ENCODE assay signal across 1 cellular context in the genomic region with DNA sequence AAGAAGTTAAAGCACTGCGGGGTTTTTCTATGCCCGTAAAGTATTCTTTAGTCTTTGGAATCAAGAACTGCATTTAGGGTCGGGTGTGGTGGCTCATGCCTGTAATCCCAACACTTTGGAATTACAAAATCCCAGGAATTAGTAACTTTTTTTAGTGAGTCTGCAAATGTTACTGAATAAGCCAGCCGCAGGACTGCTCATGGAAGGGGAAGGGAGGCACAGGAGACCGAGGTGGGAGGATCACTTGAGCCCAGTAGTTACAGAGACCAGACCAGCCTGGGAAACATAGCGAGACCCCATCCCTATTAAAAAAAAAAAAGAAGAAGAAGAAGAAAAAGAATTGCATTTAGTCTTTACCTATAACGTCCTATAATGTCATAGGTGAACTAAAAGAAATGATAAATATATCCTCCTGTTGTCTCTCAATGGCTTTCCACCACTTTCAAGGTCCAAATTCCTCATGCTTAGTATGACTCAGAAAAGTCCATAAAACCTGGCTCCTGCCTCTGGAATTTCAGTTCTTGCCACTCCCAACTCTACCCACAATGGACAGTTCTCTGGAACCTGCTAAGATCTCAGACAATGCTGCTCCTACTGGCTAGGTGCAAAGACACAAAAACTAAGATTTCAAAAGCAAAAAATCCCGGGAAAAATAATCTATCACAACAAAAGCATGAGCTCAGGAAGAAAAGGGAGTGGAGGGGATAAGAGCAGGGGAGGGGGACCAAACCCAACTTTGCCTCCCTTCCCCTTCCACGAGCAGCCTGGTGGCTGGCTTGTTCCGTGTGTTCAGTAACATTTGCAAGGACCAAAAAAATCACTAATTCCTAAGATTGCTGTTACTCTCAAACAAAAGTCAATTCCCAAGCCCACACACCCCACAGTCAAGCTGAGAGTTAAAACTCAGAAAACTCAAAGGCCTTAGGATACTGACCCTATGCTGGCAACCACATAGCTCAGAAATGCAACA.
TF ChIP-seq lines count a peak whose summit lies in the region.

No MANE protein-coding gene starts in this region.

TF ChIP-seq in HepG2, 621 proteins besides CTCF, POLR2A, EP300 and RAD21 (continued from another document and continues in another):
- TF ChIP-seq, protein P1, sequence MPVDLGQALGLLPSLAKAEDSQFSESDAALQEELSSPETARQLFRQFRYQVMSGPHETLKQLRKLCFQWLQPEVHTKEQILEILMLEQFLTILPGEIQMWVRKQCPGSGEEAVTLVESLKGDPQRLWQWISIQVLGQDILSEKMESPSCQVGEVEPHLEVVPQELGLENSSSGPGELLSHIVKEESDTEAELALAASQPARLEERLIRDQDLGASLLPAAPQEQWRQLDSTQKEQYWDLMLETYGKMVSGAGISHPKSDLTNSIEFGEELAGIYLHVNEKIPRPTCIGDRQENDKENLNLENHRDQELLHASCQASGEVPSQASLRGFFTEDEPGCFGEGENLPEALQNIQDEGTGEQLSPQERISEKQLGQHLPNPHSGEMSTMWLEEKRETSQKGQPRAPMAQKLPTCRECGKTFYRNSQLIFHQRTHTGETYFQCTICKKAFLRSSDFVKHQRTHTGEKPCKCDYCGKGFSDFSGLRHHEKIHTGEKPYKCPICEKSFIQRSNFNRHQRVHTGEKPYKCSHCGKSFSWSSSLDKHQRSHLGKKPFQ (CRISPR knock-in tag; IDR thresholded peaks at IDR 0.05; ENCODE audit: insufficient replicate concordance): peak; percentile 27
- TF ChIP-seq, protein P2, sequence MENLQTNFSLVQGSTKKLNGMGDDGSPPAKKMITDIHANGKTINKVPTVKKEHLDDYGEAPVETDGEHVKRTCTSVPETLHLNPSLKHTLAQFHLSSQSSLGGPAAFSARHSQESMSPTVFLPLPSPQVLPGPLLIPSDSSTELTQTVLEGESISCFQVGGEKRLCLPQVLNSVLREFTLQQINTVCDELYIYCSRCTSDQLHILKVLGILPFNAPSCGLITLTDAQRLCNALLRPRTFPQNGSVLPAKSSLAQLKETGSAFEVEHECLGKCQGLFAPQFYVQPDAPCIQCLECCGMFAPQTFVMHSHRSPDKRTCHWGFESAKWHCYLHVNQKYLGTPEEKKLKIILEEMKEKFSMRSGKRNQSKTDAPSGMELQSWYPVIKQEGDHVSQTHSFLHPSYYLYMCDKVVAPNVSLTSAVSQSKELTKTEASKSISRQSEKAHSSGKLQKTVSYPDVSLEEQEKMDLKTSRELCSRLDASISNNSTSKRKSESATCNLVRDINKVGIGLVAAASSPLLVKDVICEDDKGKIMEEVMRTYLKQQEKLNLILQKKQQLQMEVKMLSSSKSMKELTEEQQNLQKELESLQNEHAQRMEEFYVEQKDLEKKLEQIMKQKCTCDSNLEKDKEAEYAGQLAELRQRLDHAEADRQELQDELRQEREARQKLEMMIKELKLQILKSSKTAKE (CRISPR knock-in tag; IDR thresholded peaks at IDR 0.05; ENCODE audit: borderline replicate concordance): no peak
- TF ChIP-seq MED8 (CRISPR knock-in tag; IDR thresholded peaks at IDR 0.05; ENCODE audit: insufficient replicate concordance): no peak
- TF ChIP-seq, protein P3, sequence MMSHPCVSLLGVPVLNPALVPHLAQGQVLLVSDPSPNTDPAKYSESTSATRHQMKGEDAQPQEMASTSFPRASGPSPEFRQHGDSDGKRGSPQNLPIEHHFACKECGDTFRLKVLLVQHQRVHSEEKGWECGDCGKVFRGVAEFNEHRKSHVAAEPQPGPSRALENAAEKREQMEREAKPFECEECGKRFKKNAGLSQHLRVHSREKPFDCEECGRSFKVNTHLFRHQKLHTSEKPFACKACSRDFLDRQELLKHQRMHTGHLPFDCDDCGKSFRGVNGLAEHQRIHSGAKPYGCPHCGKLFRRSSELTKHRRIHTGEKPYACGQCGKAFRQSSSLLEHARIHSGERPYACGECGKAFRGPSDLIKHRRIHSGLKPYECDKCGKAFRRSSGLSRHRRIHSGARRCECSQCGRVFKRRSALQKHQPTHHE (CRISPR knock-in tag; IDR thresholded peaks at IDR 0.05; ENCODE audit: borderline replicate concordance): no peak
- TF ChIP-seq, protein P4, sequence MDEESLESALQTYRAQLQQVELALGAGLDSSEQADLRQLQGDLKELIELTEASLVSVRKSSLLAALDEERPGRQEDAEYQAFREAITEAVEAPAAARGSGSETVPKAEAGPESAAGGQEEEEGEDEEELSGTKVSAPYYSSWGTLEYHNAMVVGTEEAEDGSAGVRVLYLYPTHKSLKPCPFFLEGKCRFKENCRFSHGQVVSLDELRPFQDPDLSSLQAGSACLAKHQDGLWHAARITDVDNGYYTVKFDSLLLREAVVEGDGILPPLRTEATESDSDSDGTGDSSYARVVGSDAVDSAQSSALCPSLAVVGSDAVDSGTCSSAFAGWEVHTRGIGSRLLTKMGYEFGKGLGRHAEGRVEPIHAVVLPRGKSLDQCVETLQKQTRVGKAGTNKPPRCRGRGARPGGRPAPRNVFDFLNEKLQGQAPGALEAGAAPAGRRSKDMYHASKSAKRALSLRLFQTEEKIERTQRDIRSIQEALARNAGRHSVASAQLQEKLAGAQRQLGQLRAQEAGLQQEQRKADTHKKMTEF (CRISPR knock-in tag; IDR thresholded peaks at IDR 0.05): peak; percentile 55
- TF ChIP-seq, protein P5, sequence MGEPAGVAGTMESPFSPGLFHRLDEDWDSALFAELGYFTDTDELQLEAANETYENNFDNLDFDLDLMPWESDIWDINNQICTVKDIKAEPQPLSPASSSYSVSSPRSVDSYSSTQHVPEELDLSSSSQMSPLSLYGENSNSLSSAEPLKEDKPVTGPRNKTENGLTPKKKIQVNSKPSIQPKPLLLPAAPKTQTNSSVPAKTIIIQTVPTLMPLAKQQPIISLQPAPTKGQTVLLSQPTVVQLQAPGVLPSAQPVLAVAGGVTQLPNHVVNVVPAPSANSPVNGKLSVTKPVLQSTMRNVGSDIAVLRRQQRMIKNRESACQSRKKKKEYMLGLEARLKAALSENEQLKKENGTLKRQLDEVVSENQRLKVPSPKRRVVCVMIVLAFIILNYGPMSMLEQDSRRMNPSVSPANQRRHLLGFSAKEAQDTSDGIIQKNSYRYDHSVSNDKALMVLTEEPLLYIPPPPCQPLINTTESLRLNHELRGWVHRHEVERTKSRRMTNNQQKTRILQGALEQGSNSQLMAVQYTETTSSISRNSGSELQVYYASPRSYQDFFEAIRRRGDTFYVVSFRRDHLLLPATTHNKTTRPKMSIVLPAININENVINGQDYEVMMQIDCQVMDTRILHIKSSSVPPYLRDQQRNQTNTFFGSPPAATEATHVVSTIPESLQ (CRISPR knock-in tag; conservative IDR thresholded peaks at IDR 0.05): no peak
- TF ChIP-seq, protein P6, sequence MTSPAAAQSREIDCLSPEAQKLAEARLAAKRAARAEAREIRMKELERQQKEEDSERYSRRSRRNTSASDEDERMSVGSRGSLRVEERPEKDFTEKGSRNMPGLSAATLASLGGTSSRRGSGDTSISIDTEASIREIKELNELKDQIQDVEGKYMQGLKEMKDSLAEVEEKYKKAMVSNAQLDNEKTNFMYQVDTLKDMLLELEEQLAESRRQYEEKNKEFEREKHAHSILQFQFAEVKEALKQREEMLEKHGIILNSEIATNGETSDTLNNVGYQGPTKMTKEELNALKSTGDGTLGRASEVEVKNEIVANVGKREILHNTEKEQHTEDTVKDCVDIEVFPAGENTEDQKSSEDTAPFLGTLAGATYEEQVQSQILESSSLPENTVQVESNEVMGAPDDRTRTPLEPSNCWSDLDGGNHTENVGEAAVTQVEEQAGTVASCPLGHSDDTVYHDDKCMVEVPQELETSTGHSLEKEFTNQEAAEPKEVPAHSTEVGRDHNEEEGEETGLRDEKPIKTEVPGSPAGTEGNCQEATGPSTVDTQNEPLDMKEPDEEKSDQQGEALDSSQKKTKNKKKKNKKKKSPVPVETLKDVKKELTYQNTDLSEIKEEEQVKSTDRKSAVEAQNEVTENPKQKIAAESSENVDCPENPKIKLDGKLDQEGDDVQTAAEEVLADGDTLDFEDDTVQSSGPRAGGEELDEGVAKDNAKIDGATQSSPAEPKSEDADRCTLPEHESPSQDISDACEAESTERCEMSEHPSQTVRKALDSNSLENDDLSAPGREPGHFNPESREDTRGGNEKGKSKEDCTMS (CRISPR knock-in tag; conservative IDR thresholded peaks at IDR 0.05): no peak
- no peak for TF ChIP-seq HOXD1 (CRISPR knock-in tag; IDR thresholded peaks at IDR 0.05)
- TF ChIP-seq SIX1 (CRISPR knock-in tag; IDR thresholded peaks at IDR 0.05; ENCODE audit: borderline replicate concordance): peak; percentile 46; the same call in 1 of the 2 replicates
- TF ChIP-seq ZNF552 (CRISPR knock-in tag; IDR thresholded peaks at IDR 0.05; ENCODE audit: borderline replicate concordance): no peak
- TF ChIP-seq SIN3B (IDR thresholded peaks at IDR 0.05; ENCODE audit: low read length): no peak
- TF ChIP-seq, protein P7, sequence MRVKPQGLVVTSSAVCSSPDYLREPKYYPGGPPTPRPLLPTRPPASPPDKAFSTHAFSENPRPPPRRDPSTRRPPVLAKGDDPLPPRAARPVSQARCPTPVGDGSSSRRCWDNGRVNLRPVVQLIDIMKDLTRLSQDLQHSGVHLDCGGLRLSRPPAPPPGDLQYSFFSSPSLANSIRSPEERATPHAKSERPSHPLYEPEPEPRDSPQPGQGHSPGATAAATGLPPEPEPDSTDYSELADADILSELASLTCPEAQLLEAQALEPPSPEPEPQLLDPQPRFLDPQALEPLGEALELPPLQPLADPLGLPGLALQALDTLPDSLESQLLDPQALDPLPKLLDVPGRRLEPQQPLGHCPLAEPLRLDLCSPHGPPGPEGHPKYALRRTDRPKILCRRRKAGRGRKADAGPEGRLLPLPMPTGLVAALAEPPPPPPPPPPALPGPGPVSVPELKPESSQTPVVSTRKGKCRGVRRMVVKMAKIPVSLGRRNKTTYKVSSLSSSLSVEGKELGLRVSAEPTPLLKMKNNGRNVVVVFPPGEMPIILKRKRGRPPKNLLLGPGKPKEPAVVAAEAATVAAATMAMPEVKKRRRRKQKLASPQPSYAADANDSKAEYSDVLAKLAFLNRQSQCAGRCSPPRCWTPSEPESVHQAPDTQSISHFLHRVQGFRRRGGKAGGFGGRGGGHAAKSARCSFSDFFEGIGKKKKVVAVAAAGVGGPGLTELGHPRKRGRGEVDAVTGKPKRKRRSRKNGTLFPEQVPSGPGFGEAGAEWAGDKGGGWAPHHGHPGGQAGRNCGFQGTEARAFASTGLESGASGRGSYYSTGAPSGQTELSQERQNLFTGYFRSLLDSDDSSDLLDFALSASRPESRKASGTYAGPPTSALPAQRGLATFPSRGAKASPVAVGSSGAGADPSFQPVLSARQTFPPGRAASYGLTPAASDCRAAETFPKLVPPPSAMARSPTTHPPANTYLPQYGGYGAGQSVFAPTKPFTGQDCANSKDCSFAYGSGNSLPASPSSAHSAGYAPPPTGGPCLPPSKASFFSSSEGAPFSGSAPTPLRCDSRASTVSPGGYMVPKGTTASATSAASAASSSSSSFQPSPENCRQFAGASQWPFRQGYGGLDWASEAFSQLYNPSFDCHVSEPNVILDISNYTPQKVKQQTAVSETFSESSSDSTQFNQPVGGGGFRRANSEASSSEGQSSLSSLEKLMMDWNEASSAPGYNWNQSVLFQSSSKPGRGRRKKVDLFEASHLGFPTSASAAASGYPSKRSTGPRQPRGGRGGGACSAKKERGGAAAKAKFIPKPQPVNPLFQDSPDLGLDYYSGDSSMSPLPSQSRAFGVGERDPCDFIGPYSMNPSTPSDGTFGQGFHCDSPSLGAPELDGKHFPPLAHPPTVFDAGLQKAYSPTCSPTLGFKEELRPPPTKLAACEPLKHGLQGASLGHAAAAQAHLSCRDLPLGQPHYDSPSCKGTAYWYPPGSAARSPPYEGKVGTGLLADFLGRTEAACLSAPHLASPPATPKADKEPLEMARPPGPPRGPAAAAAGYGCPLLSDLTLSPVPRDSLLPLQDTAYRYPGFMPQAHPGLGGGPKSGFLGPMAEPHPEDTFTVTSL (CRISPR knock-in tag; IDR thresholded peaks at IDR 0.05; ENCODE audit: borderline replicate concordance): peak; percentile 90; the same call in 1 of the 2 replicates
- no peak for TF ChIP-seq SP140L (CRISPR knock-in tag; IDR thresholded peaks at IDR 0.05; ENCODE audit: borderline replicate concordance)
- no peak for TF ChIP-seq ZNF839 (CRISPR knock-in tag; IDR thresholded peaks at IDR 0.05; ENCODE audit: borderline replicate concordance)
- TF ChIP-seq ZNF780A (CRISPR knock-in tag; IDR thresholded peaks at IDR 0.05): no peak
- no peak for TF ChIP-seq ZNF569 (CRISPR knock-in tag; IDR thresholded peaks at IDR 0.05; ENCODE audit: borderline replicate concordance)
- TF ChIP-seq HMGA1 (CRISPR knock-in tag; conservative IDR thresholded peaks at IDR 0.05): no peak
- TF ChIP-seq HNRNPLL (IDR thresholded peaks at IDR 0.05; ENCODE audit: low read depth, low read length, poor library complexity, severe bottlenecking): no peak
- no peak for TF ChIP-seq ZNF468 (CRISPR knock-in tag; IDR thresholded peaks at IDR 0.05)
- TF ChIP-seq SETDB1 (CRISPR knock-in tag; IDR thresholded peaks at IDR 0.05; ENCODE audit: borderline replicate concordance): no peak
- TF ChIP-seq, protein P8, sequence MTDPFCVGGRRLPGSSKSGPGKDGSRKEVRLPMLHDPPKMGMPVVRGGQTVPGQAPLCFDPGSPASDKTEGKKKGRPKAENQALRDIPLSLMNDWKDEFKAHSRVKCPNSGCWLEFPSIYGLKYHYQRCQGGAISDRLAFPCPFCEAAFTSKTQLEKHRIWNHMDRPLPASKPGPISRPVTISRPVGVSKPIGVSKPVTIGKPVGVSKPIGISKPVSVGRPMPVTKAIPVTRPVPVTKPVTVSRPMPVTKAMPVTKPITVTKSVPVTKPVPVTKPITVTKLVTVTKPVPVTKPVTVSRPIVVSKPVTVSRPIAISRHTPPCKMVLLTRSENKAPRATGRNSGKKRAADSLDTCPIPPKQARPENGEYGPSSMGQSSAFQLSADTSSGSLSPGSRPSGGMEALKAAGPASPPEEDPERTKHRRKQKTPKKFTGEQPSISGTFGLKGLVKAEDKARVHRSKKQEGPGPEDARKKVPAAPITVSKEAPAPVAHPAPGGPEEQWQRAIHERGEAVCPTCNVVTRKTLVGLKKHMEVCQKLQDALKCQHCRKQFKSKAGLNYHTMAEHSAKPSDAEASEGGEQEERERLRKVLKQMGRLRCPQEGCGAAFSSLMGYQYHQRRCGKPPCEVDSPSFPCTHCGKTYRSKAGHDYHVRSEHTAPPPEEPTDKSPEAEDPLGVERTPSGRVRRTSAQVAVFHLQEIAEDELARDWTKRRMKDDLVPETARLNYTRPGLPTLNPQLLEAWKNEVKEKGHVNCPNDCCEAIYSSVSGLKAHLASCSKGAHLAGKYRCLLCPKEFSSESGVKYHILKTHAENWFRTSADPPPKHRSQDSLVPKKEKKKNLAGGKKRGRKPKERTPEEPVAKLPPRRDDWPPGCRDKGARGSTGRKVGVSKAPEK (CRISPR knock-in tag; IDR thresholded peaks at IDR 0.05; ENCODE audit: borderline replicate concordance): no peak
- TF ChIP-seq ISX (CRISPR knock-in tag; conservative IDR thresholded peaks at IDR 0.05): no peak
- TF ChIP-seq SOX6 (IDR thresholded peaks at IDR 0.05): no peak
- TF ChIP-seq SOX6 (CRISPR knock-in tag; IDR thresholded peaks at IDR 0.05): peak; percentile 75
- TF ChIP-seq IRF2 (CRISPR knock-in tag; IDR thresholded peaks at IDR 0.05): peak; percentile 73
- TF ChIP-seq, protein P9, sequence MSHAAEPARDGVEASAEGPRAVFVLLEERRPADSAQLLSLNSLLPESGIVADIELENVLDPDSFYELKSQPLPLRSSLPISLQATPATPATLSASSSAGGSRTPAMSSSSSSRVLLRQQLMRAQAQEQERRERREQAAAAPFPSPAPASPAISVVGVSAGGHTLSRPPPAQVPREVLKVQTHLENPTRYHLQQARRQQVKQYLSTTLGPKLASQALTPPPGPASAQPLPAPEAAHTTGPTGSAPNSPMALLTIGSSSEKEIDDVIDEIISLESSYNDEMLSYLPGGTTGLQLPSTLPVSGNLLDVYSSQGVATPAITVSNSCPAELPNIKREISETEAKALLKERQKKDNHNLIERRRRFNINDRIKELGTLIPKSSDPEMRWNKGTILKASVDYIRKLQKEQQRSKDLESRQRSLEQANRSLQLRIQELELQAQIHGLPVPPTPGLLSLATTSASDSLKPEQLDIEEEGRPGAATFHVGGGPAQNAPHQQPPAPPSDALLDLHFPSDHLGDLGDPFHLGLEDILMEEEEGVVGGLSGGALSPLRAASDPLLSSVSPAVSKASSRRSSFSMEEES (CRISPR knock-in tag; IDR thresholded peaks at IDR 0.05): no peak
- no peak for TF ChIP-seq AKAP8 (CRISPR knock-in tag; IDR thresholded peaks at IDR 0.05)
